1 cellular context compared by ENCODE assay signal in genomic region chr2:209817818-209818420, GRCh38.
TF ChIP-seq lines count a peak whose summit lies in the region.

No MANE protein-coding gene starts in this region.

TF ChIP-seq in H1, 55 proteins besides CTCF, POLR2A, EP300 and RAD21:
- TF ChIP-seq JUND (IDR thresholded peaks at IDR 0.05; ENCODE audit: low read length) (no peak), CREB1 (IDR thresholded peaks at IDR 0.05) (no peak), ATF2 (IDR thresholded peaks at IDR 0.05; ENCODE audit: low read length) (peak; percentile 71; the same call in 1 of the 2 replicates), RXRA (IDR thresholded peaks at IDR 0.05; ENCODE audit: insufficient read depth, low read depth, low read length) (no peak), SUZ12 (IDR thresholded peaks at IDR 0.05; ENCODE audit: low read length) (no peak), SP1 (IDR thresholded peaks at IDR 0.05; ENCODE audit: low read depth, low read length) (peak; percentile 68; the same call in 1 of the 2 replicates), SAP30 (IDR thresholded peaks at IDR 0.05; ENCODE audit: insufficient read depth, insufficient replicate concordance, low read length) (no peak), E2F6 (IDR thresholded peaks at IDR 0.05) (peak; percentile 56; the same call in 1 of the 2 replicates), GTF2F1 (IDR thresholded peaks at IDR 0.05; ENCODE audit: borderline replicate concordance, low read depth, low read length) (no peak), USF2 (IDR thresholded peaks at IDR 0.05; ENCODE audit: low read length) (no peak), RNF2 (IDR thresholded peaks at IDR 0.05; ENCODE audit: borderline replicate concordance, low read depth, low read length, missing control alignments, poor library complexity, severe bottlenecking) (no peak), CBX8 (IDR thresholded peaks at IDR 0.05; ENCODE audit: borderline replicate concordance, low read depth, low read length) (no peak), ZNF274 (IDR thresholded peaks at IDR 0.05; ENCODE audit: borderline replicate concordance, extremely low read depth, low read length) (no peak), CHD1 (IDR thresholded peaks at IDR 0.05; ENCODE audit: low read depth, low read length) (no peak), SP2 (IDR thresholded peaks at IDR 0.05; ENCODE audit: low read length) (no peak), ATF3 (IDR thresholded peaks at IDR 0.05; ENCODE audit: insufficient read depth, low read depth, low read length) (no peak), CHD7 (IDR thresholded peaks at IDR 0.05; ENCODE audit: insufficient replicate concordance, low read length) (peak; percentile 92), SIRT6 (IDR thresholded peaks at IDR 0.05; ENCODE audit: low read length) (no peak), TAF7 (optimal IDR thresholded peaks at IDR 0.05; ENCODE audit: borderline replicate concordance, low read depth, low read length) (no peak), SRF (IDR thresholded peaks at IDR 0.05; ENCODE audit: low read depth, low read length) (no peak), EZH2 (IDR thresholded peaks at IDR 0.05; ENCODE audit: low read depth, low read length, severe bottlenecking) (no peak), JUN (IDR thresholded peaks at IDR 0.05; ENCODE audit: low read depth, low read length) (no peak), ASH2L (IDR thresholded peaks at IDR 0.05; ENCODE audit: low read length) (peak; percentile 42), CHD2 (IDR thresholded peaks at IDR 0.05; ENCODE audit: low read length) (no peak), NANOG (IDR thresholded peaks at IDR 0.05; ENCODE audit: insufficient read depth, low read depth, low read length, poor library complexity, severe bottlenecking) (peak; percentile 19), NRF1 (IDR thresholded peaks at IDR 0.05; ENCODE audit: low read depth, low read length) (no peak), TCF12 (IDR thresholded peaks at IDR 0.05; ENCODE audit: low read depth, low read length) (no peak), YY1 (IDR thresholded peaks at IDR 0.05; ENCODE audit: low read depth, low read length) (no peak), POU5F1 (IDR thresholded peaks at IDR 0.05; ENCODE audit: low read depth, low read length) (no peak), TEAD4 (IDR thresholded peaks at IDR 0.05; ENCODE audit: low read depth, low read length) (peak; percentile 86), CEBPB (IDR thresholded peaks at IDR 0.05; ENCODE audit: low read depth, low read length) (no peak), HDAC2 (IDR thresholded peaks at IDR 0.05; ENCODE audit: borderline replicate concordance in 1 of 2, low read depth in 2 of 2, low read length in 2 of 2) (no peak; a peak in 1 of 4 replicates), TBP (IDR thresholded peaks at IDR 0.05; ENCODE audit: low read depth, low read length) (no peak), SIX5 (IDR thresholded peaks at IDR 0.05; ENCODE audit: low read depth, low read length) (no peak), PHF8 (conservative IDR thresholded peaks at IDR 0.05; ENCODE audit: low read depth, low read length) (no peak), BCL11A (IDR thresholded peaks at IDR 0.05; ENCODE audit: low read depth in 2 of 2, low read length in 2 of 2) (no peak), POLR2AphosphoS5 (IDR thresholded peaks at IDR 0.05; ENCODE audit: low read depth, low read length) (no peak), BRCA1 (IDR thresholded peaks at IDR 0.05; ENCODE audit: low read depth, low read length) (no peak), KDM4A (IDR thresholded peaks at IDR 0.05; ENCODE audit: low read depth, low read length, severe bottlenecking) (no peak), SIN3A (conservative IDR thresholded peaks at IDR 0.05 in 1 of 2, IDR thresholded peaks at IDR 0.05 in 1 of 2; ENCODE audit: low read depth in 1 of 2, low read length in 2 of 2) (no peak), KDM1A (IDR thresholded peaks at IDR 0.05; ENCODE audit: borderline replicate concordance, low read length) (no peak), CTBP2 (IDR thresholded peaks at IDR 0.05; ENCODE audit: borderline replicate concordance, insufficient read depth, insufficient read length, low read length) (no peak), FOSL1 (IDR thresholded peaks at IDR 0.05; ENCODE audit: insufficient read depth, low read depth, low read length) (no peak), RBBP5 (IDR thresholded peaks at IDR 0.05; ENCODE audit: borderline replicate concordance, low read depth, low read length) (no peak), TAF1 (IDR thresholded peaks at IDR 0.05; ENCODE audit: low read depth, low read length) (peak; percentile 25; the same call in 1 of the 2 replicates), RFX5 (IDR thresholded peaks at IDR 0.05; ENCODE audit: borderline replicate concordance, low read depth, low read length) (no peak), HDAC6 (IDR thresholded peaks at IDR 0.05; ENCODE audit: low read depth, low read length) (no peak), KDM5A (IDR thresholded peaks at IDR 0.05; ENCODE audit: low read length) (no peak), SP4 (IDR thresholded peaks at IDR 0.05; ENCODE audit: low read length) (no peak), GABPA (IDR thresholded peaks at IDR 0.05; ENCODE audit: borderline replicate concordance, insufficient read depth, low read length) (no peak), MAFK (IDR thresholded peaks at IDR 0.05; ENCODE audit: low read depth, low read length) (no peak), EGR1 (IDR thresholded peaks at IDR 0.05; ENCODE audit: borderline replicate concordance, low read depth, low read length) (no peak), CBX5 (IDR thresholded peaks at IDR 0.05; ENCODE audit: low read depth, low read length) (no peak)
- TF ChIP-seq, protein P1, sequence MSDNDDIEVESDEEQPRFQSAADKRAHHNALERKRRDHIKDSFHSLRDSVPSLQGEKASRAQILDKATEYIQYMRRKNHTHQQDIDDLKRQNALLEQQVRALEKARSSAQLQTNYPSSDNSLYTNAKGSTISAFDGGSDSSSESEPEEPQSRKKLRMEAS (IDR thresholded peaks at IDR 0.05) = no peak
